16 cellular contexts compared by ENCODE assay signal in genomic region chr7:96026606-96027005, GRCh38.
A peak's percentile ranks its signal among the peaks of the same experiment; 100 is the strongest.
DNase-seq lines count a peak whose midpoint lies in the region; FAIRE-seq and TF ChIP-seq lines count a peak whose summit lies in the region.
"Had no signal": no experiment of that assay in that cellular context is flagged by ENCODE, and none has a peak within 500 bp of the region (broad histone marks: within the 10 kb centered on the region; RNA-seq: fewer than 3 reads in every experiment).

No MANE protein-coding gene starts in this region.

- no peak overlapping the region for H3K18ac ChIP-seq in H1 (ENCODE audit: extremely low read depth, low read length)

- no peaks in the 10 kb centered on the region for H3K79me2 ChIP-seq in H1 (ENCODE audit: control insufficient read depth in 1 of 2, insufficient read depth in 2 of 2, low read length in 2 of 2)

- no peak for TF ChIP-seq CTCF in AG10803 (conservative IDR thresholded peaks at IDR 0.05; ENCODE audit: low read length)
- TF ChIP-seq CTCF in H1 (IDR thresholded peaks at IDR 0.05; ENCODE audit: control extremely low read depth in 1 of 3, insufficient read depth in 1 of 3, low read depth in 1 of 3, low read length in 3 of 3) = no peak
- no peak for TF ChIP-seq CTCF in endothelial cell (IDR thresholded peaks at IDR 0.05; ENCODE audit: unreplicated experiment)

- H3K9me3 Mint-ChIP-seq in endothelial cell (ENCODE audit: unreplicated experiment) = no peaks in the 10 kb centered on the region
- H3K9me3 Mint-ChIP-seq in activated naive CD4-positive, alpha-beta T cell treated with anti-CD3 and anti-CD28 coated beads, Interleukin-2, amount 10 ng/mL, durations not matched to agents 7 days and 5 days = no peaks in the 10 kb centered on the region
- H3K9me3 Mint-ChIP-seq: CD8-positive, alpha-beta T cell; H9 had no signal

- no peak overlapping the region for H4K8ac ChIP-seq in H1 (ENCODE audit: extremely low read depth, insufficient read depth, low read length)

- H3K4me2 ChIP-seq in H1 (ENCODE audit: insufficient read depth in 1 of 2, low read depth in 2 of 2, low read length in 2 of 2) = no peak overlapping the region

- H3K4me3 ChIP-seq in AG10803 (ENCODE audit: low read length) (no peak overlapping the region), H1 (ENCODE audit: extremely low read depth in 1 of 4, insufficient read depth in 2 of 4, low read depth in 3 of 4, low read length in 4 of 4) (no peak overlapping the region)
- H3K4me3 ChIP-seq: Peyer's patch had no signal

- no peaks in the 10 kb centered on the region for H3K36me3 ChIP-seq in H1 (ENCODE audit: control insufficient read depth in 2 of 4, insufficient read depth in 4 of 4, low read length in 3 of 4)
- H3K36me3 ChIP-seq: BE2C, Peyer's patch had no signal

- no peak overlapping the region for H2BK12ac ChIP-seq in H1 (ENCODE audit: low read depth, low read length)

- H3K27ac Mint-ChIP-seq in endothelial cell (ENCODE audit: unreplicated experiment) = no peak overlapping the region
- no peak overlapping the region for H3K27ac Mint-ChIP-seq in activated naive CD4-positive, alpha-beta T cell treated with anti-CD3 and anti-CD28 coated beads, Interleukin-2, amount 10 ng/mL, durations not matched to agents 7 days and 5 days
- H3K27ac Mint-ChIP-seq: CD8-positive, alpha-beta T cell; H9 had no signal

- no peaks in the 10 kb centered on the region for H3K9me3 ChIP-seq in H1 (ENCODE audit: insufficient read depth in 2 of 2, low read depth in 1 of 2, low read length in 1 of 2)
- H3K9me3 ChIP-seq: BE2C, Peyer's patch had no signal

- H2AK5ac ChIP-seq in H1 (ENCODE audit: low read depth, low read length) = no peak overlapping the region

- H2BK15ac ChIP-seq in H1 (ENCODE audit: low read length) = no peak overlapping the region

- POLR2A ChIA-PET in H1 (lab: Charles Lee; ENCODE audit: partially characterized antibody) = no interaction called here

- peak; percentile 55 for DNase-seq in AG10803 (ENCODE audit: low read depth)
- peak; percentile 78 for DNase-seq in HT1080 (ENCODE audit: low read depth)
- no peak for DNase-seq in H1 (ENCODE audit: low read depth in 1 of 2, low spot score in 2 of 2)
- DNase-seq in kidney tubule cell (ENCODE audit: low spot score) = peak; percentile 21
- no peak for DNase-seq in KBM-7
- no peak for DNase-seq in NOMO-1 (lab: John Stamatoyannopoulos, UW; ENCODE audit: unreplicated experiment in 2 of 2)
- no peak for DNase-seq in endothelial cell (ENCODE audit: low spot score)
- DNase-seq in activated naive CD4-positive, alpha-beta T cell treated with anti-CD3 and anti-CD28 coated beads, Interleukin-2, amount 10 ng/mL, durations not matched to agents 7 days and 5 days = no peak
- DNase-seq: BE2C; CD8-positive, alpha-beta T cell; H9; NCI-H1048; NCI-H748 treated with DMSO at 0.1 percent for 48 hours; Peyer's patch; SHP77 treated with DMSO at 0.1 percent for 48 hours had no signal

- TF ChIP-seq POLR2A in H1 (IDR thresholded peaks at IDR 0.05; ENCODE audit: control extremely low read depth in 1 of 2, low read depth in 2 of 2, low read length in 2 of 2) = no peak

- H2BK120ac ChIP-seq in H1 (replicated peaks; ENCODE audit: low read depth, low read length) = no peak overlapping the region

- no peaks in the 10 kb centered on the region for H3K36me3 Mint-ChIP-seq in endothelial cell (ENCODE audit: low read depth, unreplicated experiment)
- no peaks in the 10 kb centered on the region for H3K36me3 Mint-ChIP-seq in activated naive CD4-positive, alpha-beta T cell treated with anti-CD3 and anti-CD28 coated beads, Interleukin-2, amount 10 ng/mL, durations not matched to agents 7 days and 5 days
- H3K36me3 Mint-ChIP-seq: CD8-positive, alpha-beta T cell had no signal

- H4K5ac ChIP-seq in H1 (ENCODE audit: insufficient read length, low read depth, low read length) = no peak overlapping the region

- H3K27ac ChIP-seq in H1 (ENCODE audit: low read depth, low read length) = no peak overlapping the region
- H3K27ac ChIP-seq: Peyer's patch had no signal

- no peak for FAIRE-seq in H1 (lab: Jason Lieb, UNC)
- FAIRE-seq: A204.1 had no signal

- H3K14ac ChIP-seq in H1 (ENCODE audit: insufficient read length) = no peak overlapping the region

- no peak overlapping the region for H3K4me3 Mint-ChIP-seq in endothelial cell (ENCODE audit: unreplicated experiment)
- H3K4me3 Mint-ChIP-seq in activated naive CD4-positive, alpha-beta T cell treated with anti-CD3 and anti-CD28 coated beads, Interleukin-2, amount 10 ng/mL, durations not matched to agents 7 days and 5 days = no peak overlapping the region
- H3K4me3 Mint-ChIP-seq: CD8-positive, alpha-beta T cell; H9 had no signal

- WGBS in H1 (ENCODE audit: extremely low coverage in 1 of 2, insufficient coverage in 1 of 2, insufficient read length in 1 of 2, insufficient replicate concordance in 2 of 2, low coverage in 1 of 2, low lambda C conversion rate in 2 of 2, missing lambda C conversion rate in 1 of 2), 2 experiments = 77% methylated on average over 1 of the region's 1 CpG; no CpG with 5 or more reads in 1 of the 2 experiments

- H3K79me1 ChIP-seq in H1 (ENCODE audit: low read depth, low read length) = no peaks in the 10 kb centered on the region

- H2BK5ac ChIP-seq in H1 (ENCODE audit: low read depth, low read length) = no peak overlapping the region

- no peak overlapping the region for H2AFZ ChIP-seq in H1 (ENCODE audit: low read length)

- H3K4ac ChIP-seq in H1 (replicated peaks; ENCODE audit: insufficient read length, low read depth, low read length) = no peak overlapping the region

- no peaks in the 10 kb centered on the region for H3K27me3 ChIP-seq in H1 (replicated peaks in 1 of 4; ENCODE audit: control insufficient read depth in 3 of 4, extremely low read depth in 1 of 4, insufficient read depth in 3 of 4, low read length in 3 of 4)
- H3K27me3 ChIP-seq: BE2C, Peyer's patch had no signal

- CTCF ChIA-PET in H1 (lab: Charles Lee; ENCODE audit: partially characterized antibody) = no interaction called here
- CTCF ChIA-PET in activated naive CD4-positive, alpha-beta T cell treated with anti-CD3 and anti-CD28 coated beads, Interleukin-2, amount 10 ng/mL, durations not matched to agents 7 days and 5 days (lab: Charles Lee) = no interaction called here

- H4K91ac ChIP-seq in H1 (replicated peaks; ENCODE audit: insufficient read length, low read length) = no peak overlapping the region

- H3K27me3 Mint-ChIP-seq in endothelial cell (ENCODE audit: unreplicated experiment) = peaks cover 1% of the 10 kb centered on the region
- peaks cover 6% of the 10 kb centered on the region for H3K27me3 Mint-ChIP-seq in activated naive CD4-positive, alpha-beta T cell treated with anti-CD3 and anti-CD28 coated beads, Interleukin-2, amount 10 ng/mL, durations not matched to agents 7 days and 5 days

- H4K20me1 ChIP-seq in H1 (replicated peaks in 1 of 2; ENCODE audit: control insufficient read depth in 1 of 2, insufficient read depth in 2 of 2, low read length in 2 of 2) = no peaks in the 10 kb centered on the region

- no peak for TF ChIP-seq RAD21 in H1 (IDR thresholded peaks at IDR 0.05 in 1 of 2, conservative IDR thresholded peaks at IDR 0.05 in 1 of 2; ENCODE audit: low read depth in 2 of 2, low read length in 2 of 2)

- in situ Hi-C loops in KBM-7 (cut with MboI; ENCODE audit: low pct_unique_long_range_greater_than_20kb, low sequenced_read_pairs) = no loop called here

- H3K4me1 Mint-ChIP-seq in endothelial cell (ENCODE audit: unreplicated experiment) = peaks cover 3% of the 10 kb centered on the region
- H3K4me1 Mint-ChIP-seq in activated naive CD4-positive, alpha-beta T cell treated with anti-CD3 and anti-CD28 coated beads, Interleukin-2, amount 10 ng/mL, durations not matched to agents 7 days and 5 days = peaks cover 4% of the 10 kb centered on the region
- H3K4me1 Mint-ChIP-seq: H9 had no signal

- no peak overlapping the region for H3K56ac ChIP-seq in H1 (replicated peaks; ENCODE audit: insufficient read length, low read depth, low read length)

- peak overlapping the region; percentile 32 for H3K23ac ChIP-seq in H1 (ENCODE audit: insufficient read length)

- TF ChIP-seq EP300 in H1 (IDR thresholded peaks at IDR 0.05; ENCODE audit: borderline replicate concordance in 1 of 2, low read depth in 2 of 2, low read length in 2 of 2) = no peak

- H2BK20ac ChIP-seq in H1 (ENCODE audit: low read length) = no peak overlapping the region

- no peaks in the 10 kb centered on the region; the same call in 1 of the 2 replicates for H3K23me2 ChIP-seq in H1 (ENCODE audit: low read depth, low read length)

- no peak overlapping the region for H3K9ac ChIP-seq in H1 (replicated peaks in 1 of 4; ENCODE audit: extremely low read depth in 1 of 4, low read depth in 3 of 4, low read length in 3 of 4)

- H3K4me1 ChIP-seq in H1 (replicated peaks in 1 of 4; ENCODE audit: control insufficient read depth in 3 of 4, insufficient read depth in 4 of 4, low read length in 3 of 4) = no peaks in the 10 kb centered on the region
- H3K4me1 ChIP-seq: BE2C, Peyer's patch had no signal

TF ChIP-seq in H1, 55 proteins besides CTCF, POLR2A, EP300 and RAD21:
- TF ChIP-seq ATF3 (IDR thresholded peaks at IDR 0.05; ENCODE audit: insufficient read depth, low read depth, low read length) = no peak
- no peak for TF ChIP-seq BACH1 (IDR thresholded peaks at IDR 0.05; ENCODE audit: low read length)
- no peak for TF ChIP-seq SIN3A (conservative IDR thresholded peaks at IDR 0.05 in 1 of 2, IDR thresholded peaks at IDR 0.05 in 1 of 2; ENCODE audit: low read depth in 1 of 2, low read length in 2 of 2)
- no peak for TF ChIP-seq RXRA (IDR thresholded peaks at IDR 0.05; ENCODE audit: insufficient read depth, low read depth, low read length)
- TF ChIP-seq RFX5 (IDR thresholded peaks at IDR 0.05; ENCODE audit: borderline replicate concordance, low read depth, low read length) = no peak
- no peak for TF ChIP-seq JUND (IDR thresholded peaks at IDR 0.05; ENCODE audit: low read length)
- no peak for TF ChIP-seq SIX5 (IDR thresholded peaks at IDR 0.05; ENCODE audit: low read depth, low read length)
- no peak for TF ChIP-seq BRCA1 (IDR thresholded peaks at IDR 0.05; ENCODE audit: low read depth, low read length)

Comparison
In these comparisons a context has a peak if more than half of its experiments do, and no peak if none do; other contexts are left out.
1. DNase-seq: peak in AG10803 (single experiment), HT1080 (single experiment) and kidney tubule cell (single experiment); none in H1 (0 of 2), KBM-7 (single experiment), NOMO-1 (0 of 2), endothelial cell (single experiment) and activated naive CD4-positive, alpha-beta T cell treated with anti-CD3 and anti-CD28 coated beads, Interleukin-2, amount 10 ng/mL, durations not matched to agents 7 days and 5 days (single experiment).